ENCODE assay signal across 9 cellular contexts in the genomic region with DNA sequence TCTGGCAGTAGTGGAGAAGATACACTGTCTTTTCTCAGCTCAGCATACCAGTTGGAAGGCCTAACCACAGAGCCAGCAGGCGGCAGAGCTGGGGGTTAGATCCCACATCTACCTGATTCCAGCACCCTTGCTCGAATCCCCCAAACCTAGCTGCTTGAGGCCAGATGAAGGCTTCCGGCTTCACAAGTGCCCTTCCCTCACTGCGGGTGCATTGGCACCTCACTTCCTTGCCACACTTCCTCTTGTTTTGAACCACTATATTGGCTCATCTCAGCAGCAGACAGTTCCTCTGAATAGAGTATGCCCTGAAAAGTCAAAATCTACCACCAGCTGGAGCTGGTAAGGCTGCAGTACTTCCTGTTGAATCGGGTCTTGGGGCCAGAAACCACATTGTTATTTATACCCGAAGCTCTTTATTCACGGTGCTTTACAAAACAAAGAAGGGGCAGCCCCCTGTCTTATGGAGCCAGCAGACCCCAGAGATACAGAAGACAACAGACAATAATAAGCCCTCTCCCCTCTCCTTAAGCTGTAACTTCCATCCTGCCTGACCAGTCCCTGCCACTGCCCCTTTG.
DNase-seq lines count a peak whose midpoint lies in the region; ATAC-seq, FAIRE-seq and TF ChIP-seq lines count a peak whose summit lies in the region.
"Had no signal": no experiment of that assay in that cellular context is flagged by ENCODE, and none has a peak within 500 bp of the region (broad histone marks: within the 10 kb centered on the region; RNA-seq: fewer than 3 reads in every experiment).

No MANE protein-coding gene starts in this region.

- H3K4me2 ChIP-seq in astrocyte (ENCODE audit: low read length): no peak overlapping the region

- no peaks in the 10 kb centered on the region for H3K4me1 ChIP-seq in astrocyte (ENCODE audit: insufficient read depth, low read length)

- H3K27ac ChIP-seq in astrocyte (ENCODE audit: low read depth, low read length): no peak overlapping the region

- no peak overlapping the region for H3K9ac ChIP-seq in astrocyte (ENCODE audit: low read length)

- H3K36me3 Mint-ChIP-seq in astrocyte (ENCODE audit: low read depth, unreplicated experiment) (peaks cover 2% of the 10 kb centered on the region), nephron progenitor cell (ENCODE audit: low read depth) (no peaks in the 10 kb centered on the region)
- H3K36me3 Mint-ChIP-seq in naive thymus-derived CD8-positive, alpha-beta T cell: peaks cover 0 to 7% (median 0%) of the 10 kb centered on the region in 3 donors

- no peak overlapping the region for H3K4me3 ChIP-seq in astrocyte (ENCODE audit: insufficient read depth, low read depth, low read length)

- H3K4me3 Mint-ChIP-seq in astrocyte (ENCODE audit: unreplicated experiment): no peak overlapping the region
- peak overlapping the region; percentile 62 to 83 (median 68) for H3K4me3 Mint-ChIP-seq in naive thymus-derived CD8-positive, alpha-beta T cell
- no peak overlapping the region for H3K4me3 Mint-ChIP-seq in nephron progenitor cell

- H3K27me3 ChIP-seq in astrocyte (ENCODE audit: insufficient read depth, low read length): no peaks in the 10 kb centered on the region

- no peaks in the 10 kb centered on the region for H4K20me1 ChIP-seq in astrocyte (ENCODE audit: insufficient read depth, low read length)

- peaks cover 3% of the 10 kb centered on the region for H3K9me3 Mint-ChIP-seq in astrocyte (ENCODE audit: unreplicated experiment)
- H3K9me3 Mint-ChIP-seq in naive thymus-derived CD8-positive, alpha-beta T cell: peaks cover 0 to 6% (median 0%) of the 10 kb centered on the region in 9 donors
- H3K9me3 Mint-ChIP-seq in nephron progenitor cell: no peaks in the 10 kb centered on the region

- H3K4me1 Mint-ChIP-seq in astrocyte (ENCODE audit: low read depth, unreplicated experiment) (peaks cover 3% of the 10 kb centered on the region), nephron progenitor cell (peaks cover 28% of the 10 kb centered on the region)
- H3K4me1 Mint-ChIP-seq in naive thymus-derived CD8-positive, alpha-beta T cell: peaks cover 49 to 95% (median 88%) of the 10 kb centered on the region in 4 donors

- H3K27me3 Mint-ChIP-seq in astrocyte (ENCODE audit: low read depth, unreplicated experiment) (peaks cover 3% of the 10 kb centered on the region), nephron progenitor cell (ENCODE audit: low read depth, poor library complexity) (peaks cover 20% of the 10 kb centered on the region)
- no peaks in the 10 kb centered on the region for H3K27me3 Mint-ChIP-seq in naive thymus-derived CD8-positive, alpha-beta T cell

- TF ChIP-seq POLR2A in H54 (IDR thresholded peaks at IDR 0.05; ENCODE audit: low read depth, low read length): no peak

- DNase-seq in T-helper 2 cell (peak; percentile 22 to 99 (median 58)), astrocyte (ENCODE audit: low read depth) (no peak), nephron progenitor cell (no peak), A172 (ENCODE audit: low spot score) (no peak), H54 (ENCODE audit: insufficient read length, low spot score) (no peak)
- DNase-seq in naive thymus-derived CD8-positive, alpha-beta T cell: peak; percentile 51 to 93 (median 83)

- POLR2A ChIA-PET in naive thymus-derived CD8-positive, alpha-beta T cell (lab: Charles Lee): interaction anchor here (0.5 to 6.6 kb wide), 37 partner anchors 8 to 610 kb away, joined by 3 to 81 read pairs (median 4); no protein-coding TSS in a partner anchor

- no peaks in the 10 kb centered on the region for H3K79me2 ChIP-seq in astrocyte (ENCODE audit: insufficient read depth, low read length)

- TF ChIP-seq CTCF in astrocyte (IDR thresholded peaks at IDR 0.05; ENCODE audit: insufficient read depth, low read depth, low read length) (no peak), nephron progenitor cell (IDR thresholded peaks at IDR 0.05) (no peak)

- H3K27ac Mint-ChIP-seq in astrocyte (ENCODE audit: unreplicated experiment) (no peak overlapping the region), nephron progenitor cell (no peak overlapping the region)
- peak overlapping the region; percentile 97 to 99 (median 98) for H3K27ac Mint-ChIP-seq in naive thymus-derived CD8-positive, alpha-beta T cell

- peak overlapping the region; percentile 21 for H2AFZ ChIP-seq in astrocyte (ENCODE audit: low read depth, low read length)

- ATAC-seq in GM18873 (IDR thresholded peaks at IDR 0.05; ENCODE audit: low FRiP score, unreplicated experiment) (peak; percentile 74), HG03095 (IDR thresholded peaks at IDR 0.05; ENCODE audit: unreplicated experiment) (peak; percentile 62)
- peak; percentile 86 to 94 for ATAC-seq in naive thymus-derived CD8-positive, alpha-beta T cell

- no peaks in the 10 kb centered on the region for H3K36me3 ChIP-seq in astrocyte (ENCODE audit: insufficient read depth, low read length)

- FAIRE-seq in astrocyte (lab: Jason Lieb, UNC) (no peak), H54 (lab: Jason Lieb, UNC) (no peak)
- FAIRE-seq: keratinocyte had no signal

- no peaks in the 10 kb centered on the region for H3K9me3 ChIP-seq in astrocyte (ENCODE audit: insufficient read depth, low read depth, low read length)

Comparison
In these comparisons a context has a peak if more than half of its experiments do, and no peak if none do; other contexts are left out.
1. DNase-seq: peak in T-helper 2 cell (5 of 5) and naive thymus-derived CD8-positive, alpha-beta T cell (10 of 10); none in astrocyte (single experiment), nephron progenitor cell (single experiment), A172 (single experiment) and H54 (single experiment).
2. H3K27ac Mint-ChIP-seq: peak in naive thymus-derived CD8-positive, alpha-beta T cell (10 of 10); none in astrocyte (single experiment) and nephron progenitor cell (single experiment).
3. H3K4me3 Mint-ChIP-seq: peak in naive thymus-derived CD8-positive, alpha-beta T cell (10 of 10); none in astrocyte (single experiment) and nephron progenitor cell (single experiment).
4. Peak in every context shown above with its lines, with median percentiles within 50 percentile points of each other: ATAC-seq.